ENCODE assay signal across 7 cellular contexts in the genomic region with DNA sequence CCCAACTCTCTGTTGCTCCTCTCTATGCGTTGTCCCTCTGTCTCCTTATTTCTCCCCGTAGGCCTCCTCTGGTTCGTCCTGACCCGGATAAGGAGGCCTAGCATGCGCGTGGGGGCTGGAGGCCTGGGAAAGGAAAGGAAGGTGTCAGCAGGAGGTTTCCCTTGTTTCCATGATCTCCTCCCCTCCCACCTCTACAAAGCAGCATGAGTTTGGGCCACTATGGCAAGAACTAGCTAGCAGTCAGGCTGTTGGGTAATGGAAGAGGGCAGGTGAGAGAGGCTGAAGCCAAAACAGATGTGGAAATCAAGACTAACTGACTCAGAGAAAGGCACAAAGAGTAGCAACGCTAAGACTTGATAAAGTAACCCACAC. TPM values are rescaled to one million over a fixed set of nuclear protein-coding genes. Genes with fewer than 3 reads are reported as not detected.
DNase-seq lines count a peak whose midpoint lies in the region; ATAC-seq, FAIRE-seq and TF ChIP-seq lines count a peak whose summit lies in the region.
"Had no signal": no experiment of that assay in that cellular context is flagged by ENCODE, and none has a peak within 500 bp of the region (broad histone marks: within the 10 kb centered on the region; RNA-seq: fewer than 3 reads in every experiment).

No MANE protein-coding gene starts in this region.

- no peak for FAIRE-seq in kidney (lab: Jason Lieb, UNC)
- FAIRE-seq: islet of Langerhans had no signal

- peaks cover 9% of the 10 kb centered on the region for H3K4me1 ChIP-seq in A673 (ENCODE audit: insufficient read depth, low read length, poor library complexity, severe bottlenecking)
- peaks cover 16 to 33% of the 10 kb centered on the region in 2 donors for H3K4me1 ChIP-seq in kidney (ENCODE audit: control insufficient read depth in 1 of 2, insufficient read depth in 1 of 2, low read depth in 1 of 2, low read length in 2 of 2)

- POLR2A ChIA-PET in A673 (lab: Charles Lee; ENCODE audit: low non-redundant PET), result no interaction called here

- TF ChIP-seq CTCF in A673 (conservative IDR thresholded peaks at IDR 0.05; ENCODE audit: low read depth, low read length), result no peak
- TF ChIP-seq CTCF in kidney (IDR thresholded peaks at IDR 0.05; ENCODE audit: borderline replicate concordance, extremely low read depth, insufficient read depth), result no peak

- H3K4me3 ChIP-seq in A673 (ENCODE audit: low read depth, low read length, poor library complexity, severe bottlenecking) (peak overlapping the region; percentile 86), SK-N-MC (peak overlapping the region; percentile 93), kidney (ENCODE audit: low read length in 2 of 2) (peak overlapping the region; percentile 68 to 81)

- no peaks in the 10 kb centered on the region for H3K27me3 ChIP-seq in A673 (replicated peaks; ENCODE audit: insufficient read depth, low read depth, low read length, poor library complexity)

- H3K9me3 ChIP-seq in A673 (ENCODE audit: low read depth, low read length, poor library complexity, severe bottlenecking) (no peaks in the 10 kb centered on the region), SK-N-MC (ENCODE audit: low read depth, low read length) (no peaks in the 10 kb centered on the region), kidney (ENCODE audit: control insufficient read depth in 1 of 2, low read length in 2 of 2) (no peaks in the 10 kb centered on the region)

- ATAC-seq in GM19463 (IDR thresholded peaks at IDR 0.05; ENCODE audit: unreplicated experiment), result no peak
- ATAC-seq in HG03025 (IDR thresholded peaks at IDR 0.05; ENCODE audit: low FRiP score, unreplicated experiment), result no peak

- CTCF ChIA-PET in A673 (lab: Charles Lee), result interaction anchor here (0.6 kb wide), 1 partner anchor 615 kb away, joined by 6 read pairs; no protein-coding TSS in a partner anchor

- DNase-seq in A673 (ENCODE audit: low spot score) (no peak), SK-N-MC (ENCODE audit: low read depth, low spot score) (no peak), kidney (no peak), dedifferentiated amniotic fluid mesenchymal stem cell (ENCODE audit: extremely low spot score) (no peak)

- H3K36me3 ChIP-seq in A673 (ENCODE audit: insufficient read depth, low read length, poor library complexity, severe bottlenecking) (no peaks in the 10 kb centered on the region), SK-N-MC (ENCODE audit: insufficient read depth, low read length) (no peaks in the 10 kb centered on the region), kidney (ENCODE audit: control insufficient read depth in 1 of 2, insufficient read depth in 2 of 2, low read length in 2 of 2) (no peaks in the 10 kb centered on the region)

- intact Hi-C loops in A673 (cut with micrococcal nuclease; ENCODE audit: unreplicated experiment) (no loop called here), kidney (cut with DNase I) (no loop called here)

- H3K9ac ChIP-seq in SK-N-MC (ENCODE audit: insufficient read length) (peak overlapping the region; percentile 2), kidney (ENCODE audit: low read length in 2 of 2) (peak overlapping the region; percentile 73 to 78)

- no peak overlapping the region for H3K27ac ChIP-seq in A673 (ENCODE audit: low read depth, low read length, poor library complexity, severe bottlenecking)
- no peak overlapping the region for H3K27ac ChIP-seq in SK-N-MC
- peak overlapping the region; percentile 78 to 81 for H3K27ac ChIP-seq in kidney (ENCODE audit: low read depth in 2 of 2, low read length in 2 of 2)

- BruUV-seq in A673 (replicated peaks; lab: Mats Ljungman, UMichigan), result no TSS peak

RNA-seq across cellular contexts. Expression of gene SEMA6C, which starts 0.7 kb away (rescaled TPM):
- total RNA-seq in A673 (2021) (4.7 and 8.9 TPM in 2 replicates), kidney (7.6 TPM)
- 17.4 TPM for polyA plus RNA-seq in kidney (ENCODE audit: insufficient read depth, low read depth, low replicate concordance)

RNA-seq across cellular contexts. Expression of gene TNFAIP8L2, which starts 9.3 kb away (rescaled TPM):
- total RNA-seq in A673 (2021) (not detected in 2 replicates), kidney (6.3 TPM)
- polyA plus RNA-seq in kidney (ENCODE audit: insufficient read depth, low read depth, low replicate concordance), result 1.8 TPM

RNA-seq across cellular contexts. Expression of gene LYSMD1, which starts 18.6 kb away (rescaled TPM):
- total RNA-seq in A673 (2021) (7.7 and 8.1 TPM in 2 replicates), kidney (7.9 TPM)
- 9.1 TPM for polyA plus RNA-seq in kidney (ENCODE audit: insufficient read depth, low read depth, low replicate concordance)

RNA-seq across cellular contexts. Expression of gene SCNM1, which starts 18.8 kb away (rescaled TPM):
- total RNA-seq in A673 (2021) (57.5 and 59.6 TPM in 2 replicates), kidney (33.4 TPM)
- polyA plus RNA-seq in kidney (ENCODE audit: insufficient read depth, low read depth, low replicate concordance), result 57.7 TPM

RNA-seq across cellular contexts. Expression of gene TMOD4, which starts 28.7 kb away (rescaled TPM):
- 1.4 and 2.8 TPM in 2 replicates for total RNA-seq in A673 (2021)
- total RNA-seq in kidney, result 0.66 TPM
- 0.65 TPM for polyA plus RNA-seq in kidney (ENCODE audit: insufficient read depth, low read depth, low replicate concordance)

Comparison
In these comparisons a context has a peak if more than half of its experiments do, and no peak if none do; other contexts are left out.
1. H3K27ac ChIP-seq: peak in kidney (2 of 2); none in A673 (single experiment) and SK-N-MC (single experiment).
2. Peak in every context shown above with its lines, with median percentiles within 50 percentile points of each other: H3K4me3 ChIP-seq.